Comparison of ENCODE assay signal across 8 cellular contexts in the genomic region with DNA sequence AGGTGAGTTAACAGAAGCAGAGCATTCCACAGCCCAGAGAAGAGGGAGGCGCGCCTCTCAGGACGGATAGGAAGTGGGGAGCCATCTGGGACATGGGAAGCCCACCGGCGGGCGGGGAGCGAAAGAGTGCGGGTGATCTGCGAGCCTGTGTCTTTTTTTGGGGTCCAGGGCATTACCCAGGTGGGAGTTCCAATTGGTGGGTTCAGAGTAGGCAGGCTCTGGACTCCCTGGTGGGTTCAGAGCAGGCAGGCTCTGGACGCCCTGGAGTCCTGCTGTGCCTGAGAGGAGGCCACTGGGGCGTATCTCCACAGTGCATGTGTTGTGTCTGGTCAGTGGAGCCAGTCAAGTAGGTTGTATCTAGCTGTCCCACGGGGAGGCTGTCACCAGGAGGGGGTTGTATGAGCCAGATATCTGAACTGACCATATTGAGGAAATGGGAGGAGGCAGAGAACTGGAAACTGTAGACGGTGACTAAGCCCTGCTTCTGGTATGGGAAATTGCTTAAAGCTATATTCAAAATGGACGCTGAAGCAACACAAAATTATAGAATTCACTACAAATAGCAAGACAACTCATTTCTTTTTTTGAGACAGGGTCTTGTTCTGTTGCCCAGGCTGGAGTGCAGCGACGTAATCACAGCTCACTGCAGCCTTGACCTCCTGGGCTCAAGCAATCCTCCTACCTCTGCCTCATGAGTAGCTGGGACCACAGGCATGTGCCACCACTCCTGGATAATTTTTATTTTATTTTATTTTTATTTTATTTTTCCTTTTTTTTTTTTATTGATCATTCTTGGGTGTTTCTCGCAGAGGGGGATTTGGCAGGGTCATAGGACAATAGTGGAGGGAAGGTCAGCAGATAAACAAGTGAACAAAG. TPM values are rescaled to one million over a fixed set of nuclear protein-coding genes. Genes with fewer than 3 reads are reported as not detected.
DNase-seq lines count a peak whose midpoint lies in the region; ATAC-seq and TF ChIP-seq lines count a peak whose summit lies in the region.

No MANE protein-coding gene starts in this region.

- DNase-seq in GM10248 (ENCODE audit: extremely low spot score) = peak; percentile 67
- DNase-seq in LHCN-M2 (ENCODE audit: low read depth) = peak; percentile 64
- DNase-seq in NCI-H1694 treated with DMSO at 0.1 percent for 48 hours (lab: John Stamatoyannopoulos, UW) = no peak
- DNase-seq in islet precursor cell = no peak
- no peak for DNase-seq in NCI-H2196 treated with DMSO at 0.1 percent for 48 hours (lab: John Stamatoyannopoulos, UW; ENCODE audit: unreplicated experiment)
- DNase-seq in testis = no peak

- H3K27me3 ChIP-seq in testis = no peaks in the 10 kb centered on the region

- TF ChIP-seq CTCF in GM10248 (IDR thresholded peaks at IDR 0.05; ENCODE audit: control extremely low read depth, extremely low read depth, low read depth, missing control alignments) (no peak), testis (IDR thresholded peaks at IDR 0.05) (no peak)

- ATAC-seq in GM21619 (IDR thresholded peaks at IDR 0.05; ENCODE audit: unreplicated experiment) (peak; percentile 64), esophagus mucosa (peak; percentile 67)

- H3K4me3 ChIP-seq in testis = no peak overlapping the region

- H3K36me3 ChIP-seq in testis (ENCODE audit: low read depth, missing control alignments) = no peaks in the 10 kb centered on the region

- TF ChIP-seq POLR2A in testis (IDR thresholded peaks at IDR 0.05) = no peak

- no peaks in the 10 kb centered on the region for H3K4me1 ChIP-seq in testis

- CTCF ChIA-PET in GM10248 (lab: Yijun Ruan, JAX) = interaction anchor here (1.1 to 1.2 kb wide), 2 partner anchors 11 to 15 kb away, joined by 3 to 4 read pairs; no protein-coding TSS in a partner anchor

- 72 to 74% methylated on average over 11 to 17 of the region's 17 CpGs for WGBS in testis, 2 donors

- POLR2A ChIA-PET in GM10248 (lab: Yijun Ruan, JAX) = no interaction called here

- no peaks in the 10 kb centered on the region for H3K9me3 ChIP-seq in testis

- intact Hi-C loops in testis (cut with DNase I; ENCODE audit: low total_unique reads) = no loop called here

- no peak overlapping the region for H3K27ac ChIP-seq in testis

RNA-seq across cellular contexts. Expression of gene CHST2, which starts 34.5 kb away (rescaled TPM):
- total RNA-seq in LHCN-M2 (2014; rRNA removed) (20.1 and 30.3 TPM in 2 replicates), esophagus mucosa (1.5 TPM), testis (1 to 10 TPM; 6.8 to 7.5 TPM)
- 10.3 TPM for polyA plus RNA-seq in LHCN-M2 (2012)
- polyA plus RNA-seq in testis (ENCODE audit: insufficient read depth, low read depth, low replicate concordance) = 3.7 TPM

Comparison
In these comparisons a context has a peak if more than half of its experiments do, and no peak if none do; other contexts are left out.
1. DNase-seq: peak in GM10248 (single experiment) and LHCN-M2 (single experiment); none in NCI-H1694 treated with DMSO at 0.1 percent for 48 hours (single experiment), islet precursor cell (single experiment), NCI-H2196 treated with DMSO at 0.1 percent for 48 hours (single experiment) and testis (single experiment).